ENCODE assay signal across 13 cellular contexts in genomic region chr17:72342582-72343527, GRCh38.
DNase-seq lines count a peak whose midpoint lies in the region; TF ChIP-seq lines count a peak whose summit lies in the region.
"Had no signal": no experiment of that assay in that cellular context is flagged by ENCODE, and none has a peak within 500 bp of the region (broad histone marks: within the 10 kb centered on the region; RNA-seq: fewer than 3 reads in every experiment).

No MANE protein-coding gene starts in this region.

- H4K20me1 ChIP-seq in H9 (ENCODE audit: control insufficient read depth, insufficient read depth, insufficient read length), result no peaks in the 10 kb centered on the region

- H3K79me2 ChIP-seq in H9 (ENCODE audit: insufficient read depth, low read length), result no peaks in the 10 kb centered on the region

- H4K91ac ChIP-seq in H9 (ENCODE audit: insufficient read length, low read depth, low read length), result no peak overlapping the region

- no peak for TF ChIP-seq POLR2A in vagina (IDR thresholded peaks at IDR 0.05)

- H3K36me3 Mint-ChIP-seq in H9 (ENCODE audit: insufficient read depth in 1 of 3, low read depth in 3 of 3), result no peaks in the 10 kb centered on the region

- H3K27me3 ChIP-seq in H9 (ENCODE audit: insufficient read depth, low read length), result no peaks in the 10 kb centered on the region
- H3K27me3 ChIP-seq in vagina, result no peaks in the 10 kb centered on the region

- no CpG with 5 or more reads among the region's 29 CpGs for WGBS in H9 (ENCODE audit: extremely low coverage, insufficient read length, low lambda C conversion rate)

- H2BK15ac ChIP-seq in H9 (ENCODE audit: low read depth, low read length), result no peak overlapping the region

- no peak overlapping the region for H2BK20ac ChIP-seq in H9 (ENCODE audit: low read depth, low read length, poor library complexity, severe bottlenecking)

- no peak overlapping the region for H3K27ac Mint-ChIP-seq in H9
- H3K27ac Mint-ChIP-seq: activated CD8-positive, alpha-beta T cell treated with anti-CD3 and anti-CD28 coated beads for 36 hours had no signal

- H3T11ph ChIP-seq in H9 (ENCODE audit: low read length), result no peak overlapping the region

- H3K79me1 ChIP-seq in H9 (ENCODE audit: insufficient read depth, low read depth, low read length, poor library complexity, severe bottlenecking), result no peaks in the 10 kb centered on the region

- no peaks in the 10 kb centered on the region for H3K23me2 ChIP-seq in H9 (ENCODE audit: insufficient read length, low read depth, low read length, poor library complexity, severe bottlenecking)

- intact Hi-C loops in vagina (cut with DNase I), result no loop called here

- H3K36me3 ChIP-seq in vagina, result no peaks in the 10 kb centered on the region

- no peak overlapping the region; the same call in 1 of the 2 replicates for H3K4ac ChIP-seq in H9 (ENCODE audit: low read depth, low read length)

- no peak overlapping the region for H4K8ac ChIP-seq in H9 (replicated peaks; ENCODE audit: insufficient read length, low read depth, low read length)

- in situ Hi-C loops in KBM-7 (cut with MboI; ENCODE audit: low pct_unique_long_range_greater_than_20kb, low sequenced_read_pairs), result no loop called here

- H3K18ac ChIP-seq in H9 (ENCODE audit: insufficient read length, low read depth, low read length), result peak overlapping the region; percentile 64

- no peak overlapping the region for H2BK5ac ChIP-seq in H9 (ENCODE audit: insufficient read length, low read length)

- H2AFZ ChIP-seq in H9 (ENCODE audit: low read length), result no peak overlapping the region

- no peaks in the 10 kb centered on the region for H3K9me3 Mint-ChIP-seq in H9
- H3K9me3 Mint-ChIP-seq: activated CD8-positive, alpha-beta T cell treated with anti-CD3 and anti-CD28 coated beads for 36 hours had no signal

- no peak overlapping the region for H2BK12ac ChIP-seq in H9 (ENCODE audit: insufficient read length, low read depth, low read length)

- no peak overlapping the region for H3K14ac ChIP-seq in H9 (ENCODE audit: insufficient read depth, low read length)

- peak overlapping the region; percentile 51 for H2BK120ac ChIP-seq in H9 (ENCODE audit: low read depth, low read length, poor library complexity, severe bottlenecking)

- TF ChIP-seq CTCF in H9 (conservative IDR thresholded peaks at IDR 0.05) (no peak), vagina (IDR thresholded peaks at IDR 0.05) (no peak)

- H3K9ac ChIP-seq in H9 (ENCODE audit: extremely low read depth, insufficient read length, low read length), result no peak overlapping the region

- no peak overlapping the region for H2AK5ac ChIP-seq in H9 (ENCODE audit: insufficient read length, low read length)

- H4K5ac ChIP-seq in H9 (ENCODE audit: insufficient read length, low read depth, low read length), result no peak overlapping the region

- no peak overlapping the region for H3K56ac ChIP-seq in H9 (ENCODE audit: insufficient read length, low read depth, low read length)

- H3K4me3 ChIP-seq in vagina, result peak overlapping the region in 1 of 2 donors; percentile 26

- H3K27ac ChIP-seq in H9 (ENCODE audit: insufficient read length, low read depth, low read length), result no peak overlapping the region
- H3K27ac ChIP-seq in cingulate gyrus (ENCODE audit: low read depth, low read length), result peak overlapping the region; percentile 77
- no peak overlapping the region for H3K27ac ChIP-seq in vagina

- H3K9me3 ChIP-seq in H9 (ENCODE audit: control insufficient read depth, low read depth, low read length) (no peaks in the 10 kb centered on the region), vagina (no peaks in the 10 kb centered on the region)

- H3K4me1 Mint-ChIP-seq in H9, result peaks cover 2 to 20% of the 10 kb centered on the region in 2 experiments

- peaks cover 2% of the 10 kb centered on the region; the same call in 1 of the 2 replicates for H3K4me1 ChIP-seq in H9 (ENCODE audit: insufficient read depth, low read length)
- peaks cover 23% of the 10 kb centered on the region for H3K4me1 ChIP-seq in vagina

- DNase-seq in H9 (no peak), left kidney (ENCODE audit: low read depth, low spot score) (peak; percentile 92), superior temporal gyrus (ENCODE audit: extremely low spot score) (peak; percentile 37), vagina (ENCODE audit: extremely low spot score in 2 of 2) (no peak), KBM-7 (no peak)
- no peak for DNase-seq in activated effector memory CD4-positive, alpha-beta T cell treated with Interleukin-2 at 50 U/mL for 16 hours
- no peak for DNase-seq in activated naive CD4-positive, alpha-beta T cell treated with Interleukin-2 at 50 U/mL for 16 hours
- DNase-seq: activated CD8-positive, alpha-beta T cell treated with anti-CD3 and anti-CD28 coated beads for 36 hours; DMS 273 treated with DMSO at 0.1 percent for 48 hours; MM.1S; NCI-H524; stimulated activated CD4-positive, alpha-beta T cell treated with anti-CD3 and anti-CD28 coated beads, Interleukin-1b, Interleukin-23, amount 100 ng/mL, for 48 hours had no signal

- H3K4me2 ChIP-seq in H9 (ENCODE audit: insufficient read depth, insufficient read length, low read length), result no peak overlapping the region

- no peak overlapping the region; a peak in 1 of 5 replicates for H3K4me3 Mint-ChIP-seq in H9
- H3K4me3 Mint-ChIP-seq: activated CD8-positive, alpha-beta T cell treated with anti-CD3 and anti-CD28 coated beads for 36 hours had no signal

- H3K23ac ChIP-seq in H9 (ENCODE audit: insufficient read length, low read depth, low read length), result no peak overlapping the region

- H3K27me3 Mint-ChIP-seq in H9 (ENCODE audit: low read depth), result peaks cover 7% of the 10 kb centered on the region

Comparison
In these comparisons a context has a peak if more than half of its experiments do, and no peak if none do; other contexts are left out.
1. DNase-seq: peak in left kidney (single experiment) and superior temporal gyrus (single experiment); none in H9 (single experiment), vagina (0 of 2), KBM-7 (single experiment), activated effector memory CD4-positive, alpha-beta T cell treated with Interleukin-2 at 50 U/mL for 16 hours (single experiment) and activated naive CD4-positive, alpha-beta T cell treated with Interleukin-2 at 50 U/mL for 16 hours (single experiment).